In genomic region chr14:68738559-68738958, GRCh38 we compare ENCODE assay signal across 21 cellular contexts. TPM values are rescaled to one million over a fixed set of nuclear protein-coding genes. Genes with fewer than 3 reads are reported as not detected.
DNase-seq lines count a peak whose midpoint lies in the region; ATAC-seq and TF ChIP-seq lines count a peak whose summit lies in the region.
"Had no signal": no experiment of that assay in that cellular context is flagged by ENCODE, and none has a peak within 500 bp of the region (broad histone marks: within the 10 kb centered on the region; RNA-seq: fewer than 3 reads in every experiment).

No MANE protein-coding gene starts in this region.

- no peak for ATAC-seq in activated T-helper 17 cell treated with anti-CD3 and anti-CD28 coated beads, Interleukin-2, amount 50 U/mL, for 72 hours (replicated peaks)
- ATAC-seq in stimulated activated effector memory CD8-positive, alpha-beta T cell treated with anti-CD3 and anti-CD28 coated beads, Interleukin-12 subunit alpha, Interleukin-12 subunit beta, amount 100 ng/mL, for 72 hours = no peak
- ATAC-seq in HG03432 (IDR thresholded peaks at IDR 0.05; ENCODE audit: unreplicated experiment) = no peak

- no peak overlapping the region for H3K27ac ChIP-seq in CD8-positive, alpha-beta memory T cell (ENCODE audit: low read depth, low read length)
- no peak overlapping the region for H3K27ac ChIP-seq in mesendoderm (ENCODE audit: low read depth, low read length)
- H3K27ac ChIP-seq: BLaER1, HL-60 had no signal

- peaks cover 28 to 43% (median 36%) of the 10 kb centered on the region in 3 donors for H3K4me1 Mint-ChIP-seq in CD8-positive, alpha-beta memory T cell
- peaks cover 18% of the 10 kb centered on the region for H3K4me1 Mint-ChIP-seq in activated T-helper 17 cell treated with anti-CD3 and anti-CD28 coated beads, Interleukin-2, amount 50 U/mL, for 72 hours
- peaks cover 54% of the 10 kb centered on the region for H3K4me1 Mint-ChIP-seq in stimulated activated effector memory CD8-positive, alpha-beta T cell treated with anti-CD3 and anti-CD28 coated beads, Interleukin-12 subunit alpha, Interleukin-12 subunit beta, amount 100 ng/mL, for 72 hours

- H4K5ac ChIP-seq in mesendoderm (ENCODE audit: low read length) = no peak overlapping the region

- POLR2A ChIA-PET in CD8-positive, alpha-beta memory T cell (lab: Charles Lee) = no interaction called here

- no peak overlapping the region for H4K8ac ChIP-seq in mesendoderm (ENCODE audit: low read depth, low read length)

- H2BK120ac ChIP-seq in mesendoderm (ENCODE audit: low read depth, low read length) = no peak overlapping the region

- no peak overlapping the region for H3K18ac ChIP-seq in mesendoderm (ENCODE audit: low read length)

- H3K9ac ChIP-seq in mesendoderm (ENCODE audit: low read length) = no peak overlapping the region
- H3K9ac ChIP-seq: BLaER1, SK-N-SH had no signal

- TF ChIP-seq CTCF in GM13977 (IDR thresholded peaks at IDR 0.05; ENCODE audit: extremely low read depth, insufficient read depth, missing control alignments) = no peak

- H3K27ac Mint-ChIP-seq in CD8-positive, alpha-beta memory T cell = peak overlapping the region in 5 of 8 donors; percentile 31 to 82 (median 38)
- peak overlapping the region; percentile 8 for H3K27ac Mint-ChIP-seq in activated T-helper 17 cell treated with anti-CD3 and anti-CD28 coated beads, Interleukin-2, amount 50 U/mL, for 72 hours
- peak overlapping the region; percentile 82 for H3K27ac Mint-ChIP-seq in stimulated activated effector memory CD8-positive, alpha-beta T cell treated with anti-CD3 and anti-CD28 coated beads, Interleukin-12 subunit alpha, Interleukin-12 subunit beta, amount 100 ng/mL, for 72 hours
- H3K27ac Mint-ChIP-seq: CD4-positive, alpha-beta T cell had no signal

- peaks cover 4% of the 10 kb centered on the region for H3K9me3 ChIP-seq in CD8-positive, alpha-beta memory T cell (ENCODE audit: low read length)
- H3K9me3 ChIP-seq: HAP-1, SK-N-SH had no signal

- no peak overlapping the region for H2BK5ac ChIP-seq in mesendoderm (ENCODE audit: low read length)

- no peak overlapping the region for H3K4ac ChIP-seq in mesendoderm (ENCODE audit: low read depth, low read length)

- CTCF ChIA-PET in CD8-positive, alpha-beta memory T cell (lab: Charles Lee) = interaction anchor here (1.1 kb wide), 1 partner anchor 56 kb away, joined by 3 read pairs; no protein-coding TSS in a partner anchor

- H3K36me3 Mint-ChIP-seq in CD8-positive, alpha-beta memory T cell = peaks cover 0 to 4% (median 0%) of the 10 kb centered on the region in 3 donors
- no peaks in the 10 kb centered on the region for H3K36me3 Mint-ChIP-seq in activated T-helper 17 cell treated with anti-CD3 and anti-CD28 coated beads, Interleukin-2, amount 50 U/mL, for 72 hours (ENCODE audit: low read depth)
- peaks cover 6% of the 10 kb centered on the region for H3K36me3 Mint-ChIP-seq in stimulated activated effector memory CD8-positive, alpha-beta T cell treated with anti-CD3 and anti-CD28 coated beads, Interleukin-12 subunit alpha, Interleukin-12 subunit beta, amount 100 ng/mL, for 72 hours

- H2BK15ac ChIP-seq in mesendoderm (replicated peaks; ENCODE audit: low read depth) = no peak overlapping the region

- H3K4me2 ChIP-seq in mesendoderm (ENCODE audit: low read length) = no peak overlapping the region
- H3K4me2 ChIP-seq: BLaER1, SK-N-SH had no signal

- H3K56ac ChIP-seq in mesendoderm (ENCODE audit: low read length) = no peak overlapping the region

- no peaks in the 10 kb centered on the region for H3K79me2 ChIP-seq in mesendoderm (ENCODE audit: control insufficient read depth, insufficient read depth, low read length)

- H3K27me3 Mint-ChIP-seq in CD8-positive, alpha-beta memory T cell = no peaks in the 10 kb centered on the region
- H3K27me3 Mint-ChIP-seq in activated T-helper 17 cell treated with anti-CD3 and anti-CD28 coated beads, Interleukin-2, amount 50 U/mL, for 72 hours = no peaks in the 10 kb centered on the region
- H3K27me3 Mint-ChIP-seq: CD4-positive, alpha-beta T cell had no signal

- WGBS in mesendoderm (ENCODE audit: extremely low coverage, insufficient coverage, low lambda C conversion rate) = no CpG with 5 or more reads among the region's 4 CpGs

- no peaks in the 10 kb centered on the region for H3K36me3 ChIP-seq in CD8-positive, alpha-beta memory T cell (ENCODE audit: insufficient read depth, low read length)
- no peaks in the 10 kb centered on the region for H3K36me3 ChIP-seq in mesendoderm (ENCODE audit: control insufficient read depth, insufficient read depth, low read length)
- H3K36me3 ChIP-seq: BLaER1, HAP-1 had no signal

- no peak overlapping the region for H3K4me3 ChIP-seq in CD8-positive, alpha-beta memory T cell (ENCODE audit: low read length)
- H3K4me3 ChIP-seq in mesendoderm (ENCODE audit: low read length) = no peak overlapping the region
- H3K4me3 ChIP-seq: BLaER1, HAP-1 had no signal

- DNase-seq in CD8-positive, alpha-beta memory T cell = peak in 1 of 5 donors; percentile 21
- DNase-seq in mesendoderm (no peak), GM13977 (ENCODE audit: low spot score) (no peak)
- no peak for DNase-seq in stimulated activated effector memory CD8-positive, alpha-beta T cell treated with anti-CD3 and anti-CD28 coated beads, Interleukin-12 subunit alpha, Interleukin-12 subunit beta, amount 100 ng/mL, for 72 hours (ENCODE audit: low spot score in 2 of 2)
- DNase-seq in stimulated activated CD4-positive, alpha-beta T cell treated with anti-CD3 and anti-CD28 coated beads, Interleukin-1b, Interleukin-23, amount 100 ng/mL, for 48 hours = no peak
- DNase-seq: CD4-positive, alpha-beta T cell; COR-L47; GOT3; Karpas-422; NCI-H1092 treated with DMSO at 0.1 percent for 48 hours; NCI-H1436; NCI-H187; NCI-H446; NCI-H524 treated with DMSO at 0.1 percent for 48 hours; NCI-H774; SK-N-SH had no signal

- H3K79me1 ChIP-seq in mesendoderm (ENCODE audit: low read length) = no peaks in the 10 kb centered on the region

- H3K23ac ChIP-seq in mesendoderm (ENCODE audit: low read length) = no peak overlapping the region

- no peaks in the 10 kb centered on the region for H3K9me3 Mint-ChIP-seq in CD8-positive, alpha-beta memory T cell
- peaks cover 4% of the 10 kb centered on the region for H3K9me3 Mint-ChIP-seq in activated T-helper 17 cell treated with anti-CD3 and anti-CD28 coated beads, Interleukin-2, amount 50 U/mL, for 72 hours
- no peaks in the 10 kb centered on the region for H3K9me3 Mint-ChIP-seq in stimulated activated effector memory CD8-positive, alpha-beta T cell treated with anti-CD3 and anti-CD28 coated beads, Interleukin-12 subunit alpha, Interleukin-12 subunit beta, amount 100 ng/mL, for 72 hours

- peaks cover 26% of the 10 kb centered on the region for H3K4me1 ChIP-seq in CD8-positive, alpha-beta memory T cell (ENCODE audit: insufficient read depth, low read length)
- H3K4me1 ChIP-seq in mesendoderm (ENCODE audit: control insufficient read depth, low read depth, low read length) = peaks cover 4% of the 10 kb centered on the region
- H3K4me1 ChIP-seq: HAP-1 had no signal

- no peaks in the 10 kb centered on the region for H3K27me3 ChIP-seq in CD8-positive, alpha-beta memory T cell (ENCODE audit: insufficient read depth, low read length, poor library complexity, severe bottlenecking)
- H3K27me3 ChIP-seq in mesendoderm (ENCODE audit: insufficient read depth, low read length, poor library complexity) = no peaks in the 10 kb centered on the region
- H3K27me3 ChIP-seq: BLaER1 had no signal

- H2AK5ac ChIP-seq in mesendoderm (ENCODE audit: low read length) = peak overlapping the region; percentile 18

- H3K4me3 Mint-ChIP-seq in CD8-positive, alpha-beta memory T cell = no peak overlapping the region
- no peak overlapping the region for H3K4me3 Mint-ChIP-seq in activated T-helper 17 cell treated with anti-CD3 and anti-CD28 coated beads, Interleukin-2, amount 50 U/mL, for 72 hours
- H3K4me3 Mint-ChIP-seq in stimulated activated effector memory CD8-positive, alpha-beta T cell treated with anti-CD3 and anti-CD28 coated beads, Interleukin-12 subunit alpha, Interleukin-12 subunit beta, amount 100 ng/mL, for 72 hours = no peak overlapping the region
- H3K4me3 Mint-ChIP-seq: CD4-positive, alpha-beta T cell had no signal

- in situ Hi-C loops in GM13977 (cut with MboI; ENCODE audit: low pct_unique_long_range_greater_than_20kb, low sequenced_read_pairs, unreplicated experiment) = no loop called here

RNA-seq across cellular contexts. Expression of gene ZFP36L1, which starts 54.3 kb away (rescaled TPM):
- 100 to 1,000 TPM; 128 to 133 TPM for total RNA-seq in CD8-positive, alpha-beta memory T cell
- polyA plus RNA-seq in CD8-positive, alpha-beta memory T cell = 124 TPM
- total RNA-seq in activated T-helper 17 cell treated with anti-CD3 and anti-CD28 coated beads, Interleukin-2, amount 50 U/mL, for 72 hours = 100 to 1,000 TPM in 1 of 2 donors, 10 to 100 TPM in 1; 57.7 to 146 TPM
- polyA plus RNA-seq in mesendoderm (2013, experiment 1 of 2) = 81.7 TPM
- polyA plus RNA-seq in mesendoderm (2013, experiment 2 of 2) = 85.1 TPM

Comparison
In these comparisons a context has a peak if more than half of its experiments do, and no peak if none do; other contexts are left out.
1. H3K27ac Mint-ChIP-seq: peak in every context shown above with its lines; median percentile 82 in stimulated activated effector memory CD8-positive, alpha-beta T cell treated with anti-CD3 and anti-CD28 coated beads, Interleukin-12 subunit alpha, Interleukin-12 subunit beta, amount 100 ng/mL, for 72 hours; 38 in CD8-positive, alpha-beta memory T cell; 8 in activated T-helper 17 cell treated with anti-CD3 and anti-CD28 coated beads, Interleukin-2, amount 50 U/mL, for 72 hours.